1 cellular context compared by ENCODE assay signal in the genomic region with DNA sequence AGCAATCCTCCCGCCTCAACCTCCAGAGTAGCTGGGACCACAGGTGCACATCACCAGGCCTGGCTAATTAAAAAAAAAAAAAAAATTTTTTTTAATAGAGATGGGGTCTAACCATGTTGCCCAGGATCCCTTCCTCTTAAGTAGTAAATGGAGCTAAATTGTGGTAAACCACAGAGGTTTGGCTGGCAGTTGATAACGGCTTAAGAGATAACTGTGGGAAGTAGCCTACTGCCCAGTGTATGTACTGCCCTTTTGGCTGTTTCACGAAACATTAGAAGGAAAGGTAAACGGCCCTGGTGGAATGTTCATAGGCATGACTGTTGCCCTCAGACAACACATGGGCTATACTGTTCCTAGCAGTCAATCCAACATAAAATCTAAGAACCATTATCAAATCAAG.
A peak's percentile ranks its signal among the peaks of the same experiment; 100 is the strongest.
TF ChIP-seq lines count a peak whose summit lies in the region.

No MANE protein-coding gene starts in this region.

TF ChIP-seq in K562, 482 proteins besides CTCF, POLR2A, EP300 and RAD21 (continued from another document and continues in another):
- TF ChIP-seq ATF1 (CRISPR knock-in tag; IDR thresholded peaks at IDR 0.05) (no peak), ATF1 (tag; IDR thresholded peaks at IDR 0.05) (no peak), RBBP5 (IDR thresholded peaks at IDR 0.05; ENCODE audit: borderline replicate concordance, insufficient read depth, low read length, poor library complexity, severe bottlenecking) (no peak), ZNF280B (CRISPR knock-in tag; IDR thresholded peaks at IDR 0.05) (no peak), ZNF589 (CRISPR knock-in tag; IDR thresholded peaks at IDR 0.05; ENCODE audit: low read depth) (no peak), PHB (CRISPR knock-in tag; IDR thresholded peaks at IDR 0.05) (no peak), MIER1 (IDR thresholded peaks at IDR 0.05; ENCODE audit: low read depth) (no peak), NRF1 (conservative IDR thresholded peaks at IDR 0.05 in 1 of 2, IDR thresholded peaks at IDR 0.05 in 1 of 2) (no peak), CBX3 (IDR thresholded peaks at IDR 0.05; ENCODE audit: borderline replicate concordance in 1 of 2, low read length in 2 of 2) (no peak), PML (IDR thresholded peaks at IDR 0.05; ENCODE audit: low read length) (peak; percentile 63; the same call in 1 of the 2 replicates), GATAD2B (IDR thresholded peaks at IDR 0.05; ENCODE audit: borderline replicate concordance) (no peak), NFE2 (IDR thresholded peaks at IDR 0.05; ENCODE audit: low read depth) (no peak), ZNF384 (IDR thresholded peaks at IDR 0.05; ENCODE audit: low read depth, low read length) (peak; percentile 44; the same call in 1 of the 2 replicates), POLR2AphosphoS5 (IDR thresholded peaks at IDR 0.05; ENCODE audit: control insufficient read depth, insufficient read depth, low read depth, low read length) (no peak), ZNF408 (CRISPR knock-in tag; IDR thresholded peaks at IDR 0.05; ENCODE audit: low read depth) (no peak), KAT7 (CRISPR knock-in tag; IDR thresholded peaks at IDR 0.05; ENCODE audit: borderline replicate concordance) (no peak), ATF4 (CRISPR knock-in tag; IDR thresholded peaks at IDR 0.05) (no peak; the same call in 1 of the 2 replicates), ZMIZ1 (IDR thresholded peaks at IDR 0.05; ENCODE audit: low read depth in 2 of 2, low read length in 2 of 2) (peak in 1 of 2 experiments; percentile 60; a peak in 1 of 4 replicates), SMARCC2 (IDR thresholded peaks at IDR 0.05; ENCODE audit: low read depth) (0 out of 2 replicates have a peak, but pooled peaks have one; percentile 45), KHSRP (IDR thresholded peaks at IDR 0.05) (no peak), CLOCK (CRISPR knock-in tag; IDR thresholded peaks at IDR 0.05; ENCODE audit: borderline replicate concordance) (no peak), TCF3 (CRISPR knock-in tag; IDR thresholded peaks at IDR 0.05) (peak; percentile 88), HDAC8 (tag; IDR thresholded peaks at IDR 0.05) (no peak), RUNX1 (IDR thresholded peaks at IDR 0.05; ENCODE audit: low read depth) (peak; percentile 93), RCOR1 (IDR thresholded peaks at IDR 0.05; ENCODE audit: borderline replicate concordance in 1 of 2, low read depth in 2 of 2, low read length in 2 of 2) (peak in 1 of 2 experiments; percentile 83; a peak in 2 of 4 replicates), DACH1 (IDR thresholded peaks at IDR 0.05; ENCODE audit: partially characterized antibody) (no peak), RNF2 (IDR thresholded peaks at IDR 0.05) (0 out of 2 replicates have a peak, but pooled peaks have one; percentile 29), NFXL1 (CRISPR knock-in tag; IDR thresholded peaks at IDR 0.05) (no peak), ZNF175 (CRISPR knock-in tag; IDR thresholded peaks at IDR 0.05; ENCODE audit: low read depth) (no peak), HMBOX1 (IDR thresholded peaks at IDR 0.05) (peak; percentile 29; the same call in 1 of the 2 replicates)
- TF ChIP-seq, protein P1, sequence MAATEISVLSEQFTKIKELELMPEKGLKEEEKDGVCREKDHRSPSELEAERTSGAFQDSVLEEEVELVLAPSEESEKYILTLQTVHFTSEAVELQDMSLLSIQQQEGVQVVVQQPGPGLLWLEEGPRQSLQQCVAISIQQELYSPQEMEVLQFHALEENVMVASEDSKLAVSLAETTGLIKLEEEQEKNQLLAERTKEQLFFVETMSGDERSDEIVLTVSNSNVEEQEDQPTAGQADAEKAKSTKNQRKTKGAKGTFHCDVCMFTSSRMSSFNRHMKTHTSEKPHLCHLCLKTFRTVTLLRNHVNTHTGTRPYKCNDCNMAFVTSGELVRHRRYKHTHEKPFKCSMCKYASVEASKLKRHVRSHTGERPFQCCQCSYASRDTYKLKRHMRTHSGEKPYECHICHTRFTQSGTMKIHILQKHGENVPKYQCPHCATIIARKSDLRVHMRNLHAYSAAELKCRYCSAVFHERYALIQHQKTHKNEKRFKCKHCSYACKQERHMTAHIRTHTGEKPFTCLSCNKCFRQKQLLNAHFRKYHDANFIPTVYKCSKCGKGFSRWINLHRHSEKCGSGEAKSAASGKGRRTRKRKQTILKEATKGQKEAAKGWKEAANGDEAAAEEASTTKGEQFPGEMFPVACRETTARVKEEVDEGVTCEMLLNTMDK (IDR thresholded peaks at IDR 0.05; ENCODE audit: borderline replicate concordance, insufficient read depth, low read depth, low read length, poor library complexity, severe bottlenecking) = no peak
- TF ChIP-seq, protein P2, sequence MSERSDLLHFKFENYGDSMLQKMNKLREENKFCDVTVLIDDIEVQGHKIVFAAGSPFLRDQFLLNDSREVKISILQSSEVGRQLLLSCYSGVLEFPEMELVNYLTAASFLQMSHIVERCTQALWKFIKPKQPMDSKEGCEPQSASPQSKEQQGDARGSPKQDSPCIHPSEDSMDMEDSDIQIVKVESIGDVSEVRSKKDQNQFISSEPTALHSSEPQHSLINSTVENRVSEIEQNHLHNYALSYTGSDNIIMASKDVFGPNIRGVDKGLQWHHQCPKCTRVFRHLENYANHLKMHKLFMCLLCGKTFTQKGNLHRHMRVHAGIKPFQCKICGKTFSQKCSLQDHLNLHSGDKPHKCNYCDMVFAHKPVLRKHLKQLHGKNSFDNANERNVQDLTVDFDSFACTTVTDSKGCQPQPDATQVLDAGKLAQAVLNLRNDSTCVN (CRISPR knock-in tag; IDR thresholded peaks at IDR 0.05) = no peak
- TF ChIP-seq, protein P3, sequence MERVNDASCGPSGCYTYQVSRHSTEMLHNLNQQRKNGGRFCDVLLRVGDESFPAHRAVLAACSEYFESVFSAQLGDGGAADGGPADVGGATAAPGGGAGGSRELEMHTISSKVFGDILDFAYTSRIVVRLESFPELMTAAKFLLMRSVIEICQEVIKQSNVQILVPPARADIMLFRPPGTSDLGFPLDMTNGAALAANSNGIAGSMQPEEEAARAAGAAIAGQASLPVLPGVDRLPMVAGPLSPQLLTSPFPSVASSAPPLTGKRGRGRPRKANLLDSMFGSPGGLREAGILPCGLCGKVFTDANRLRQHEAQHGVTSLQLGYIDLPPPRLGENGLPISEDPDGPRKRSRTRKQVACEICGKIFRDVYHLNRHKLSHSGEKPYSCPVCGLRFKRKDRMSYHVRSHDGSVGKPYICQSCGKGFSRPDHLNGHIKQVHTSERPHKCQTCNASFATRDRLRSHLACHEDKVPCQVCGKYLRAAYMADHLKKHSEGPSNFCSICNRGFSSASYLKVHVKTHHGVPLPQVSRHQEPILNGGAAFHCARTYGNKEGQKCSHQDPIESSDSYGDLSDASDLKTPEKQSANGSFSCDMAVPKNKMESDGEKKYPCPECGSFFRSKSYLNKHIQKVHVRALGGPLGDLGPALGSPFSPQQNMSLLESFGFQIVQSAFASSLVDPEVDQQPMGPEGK (CRISPR knock-in tag; IDR thresholded peaks at IDR 0.05; ENCODE audit: borderline replicate concordance) = no peak
- TF ChIP-seq, protein P4, sequence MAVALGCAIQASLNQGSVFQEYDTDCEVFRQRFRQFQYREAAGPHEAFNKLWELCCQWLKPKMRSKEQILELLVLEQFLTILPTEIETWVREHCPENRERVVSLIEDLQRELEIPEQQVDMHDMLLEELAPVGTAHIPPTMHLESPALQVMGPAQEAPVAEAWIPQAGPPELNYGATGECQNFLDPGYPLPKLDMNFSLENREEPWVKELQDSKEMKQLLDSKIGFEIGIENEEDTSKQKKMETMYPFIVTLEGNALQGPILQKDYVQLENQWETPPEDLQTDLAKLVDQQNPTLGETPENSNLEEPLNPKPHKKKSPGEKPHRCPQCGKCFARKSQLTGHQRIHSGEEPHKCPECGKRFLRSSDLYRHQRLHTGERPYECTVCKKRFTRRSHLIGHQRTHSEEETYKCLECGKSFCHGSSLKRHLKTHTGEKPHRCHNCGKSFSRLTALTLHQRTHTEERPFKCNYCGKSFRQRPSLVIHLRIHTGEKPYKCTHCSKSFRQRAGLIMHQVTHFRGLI (CRISPR knock-in tag; IDR thresholded peaks at IDR 0.05) = no peak
- TF ChIP-seq, protein P5, sequence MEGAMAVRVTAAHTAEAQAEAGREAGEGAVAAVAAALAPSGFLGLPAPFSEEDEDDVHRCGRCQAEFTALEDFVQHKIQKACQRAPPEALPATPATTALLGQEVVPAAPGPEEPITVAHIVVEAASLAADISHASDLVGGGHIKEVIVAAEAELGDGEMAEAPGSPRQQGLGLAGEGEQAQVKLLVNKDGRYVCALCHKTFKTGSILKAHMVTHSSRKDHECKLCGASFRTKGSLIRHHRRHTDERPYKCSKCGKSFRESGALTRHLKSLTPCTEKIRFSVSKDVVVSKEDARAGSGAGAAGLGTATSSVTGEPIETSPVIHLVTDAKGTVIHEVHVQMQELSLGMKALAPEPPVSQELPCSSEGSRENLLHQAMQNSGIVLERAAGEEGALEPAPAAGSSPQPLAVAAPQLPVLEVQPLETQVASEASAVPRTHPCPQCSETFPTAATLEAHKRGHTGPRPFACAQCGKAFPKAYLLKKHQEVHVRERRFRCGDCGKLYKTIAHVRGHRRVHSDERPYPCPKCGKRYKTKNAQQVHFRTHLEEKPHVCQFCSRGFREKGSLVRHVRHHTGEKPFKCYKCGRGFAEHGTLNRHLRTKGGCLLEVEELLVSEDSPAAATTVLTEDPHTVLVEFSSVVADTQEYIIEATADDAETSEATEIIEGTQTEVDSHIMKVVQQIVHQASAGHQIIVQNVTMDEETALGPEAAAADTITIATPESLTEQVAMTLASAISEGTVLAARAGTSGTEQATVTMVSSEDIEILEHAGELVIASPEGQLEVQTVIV (CRISPR knock-in tag; IDR thresholded peaks at IDR 0.05; ENCODE audit: borderline replicate concordance) = no peak
